11 cellular contexts compared by ENCODE assay signal in the genomic region with DNA sequence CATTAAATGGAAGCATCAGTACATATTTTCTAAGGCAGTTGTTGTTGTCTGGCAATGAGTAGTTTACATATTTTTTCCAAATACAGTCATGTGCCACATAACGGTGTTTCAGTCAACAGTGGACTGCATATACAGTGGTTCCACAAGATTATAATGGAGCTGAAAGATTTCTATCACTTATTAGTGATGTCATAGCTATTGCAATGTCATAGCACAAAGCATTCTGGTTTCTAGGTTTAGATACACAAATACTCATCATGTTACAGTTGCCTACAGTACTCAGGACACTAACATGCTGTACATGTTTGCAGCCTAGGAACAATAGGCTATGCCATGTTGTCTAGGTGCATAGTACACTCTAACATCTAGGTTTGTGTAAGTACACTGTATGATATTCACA.
"Had no signal": no experiment of that assay in that cellular context is flagged by ENCODE, and none has a peak within 500 bp of the region (broad histone marks: within the 10 kb centered on the region; RNA-seq: fewer than 3 reads in every experiment).

No MANE protein-coding gene starts in this region.

- H3K4me1 ChIP-seq: HAP-1 had no signal

- H3K9ac ChIP-seq: GM23248 had no signal

- H3K36me3 ChIP-seq: HAP-1 had no signal

- H3K4me3 ChIP-seq: GM23248, GM23338, HAP-1 had no signal

- FAIRE-seq: H1, H54 had no signal

- H3K4me2 ChIP-seq: GM23338 had no signal

- DNase-seq: GM23248, GOT3, H7, H9, HCEC 1CT, HFFc6 had no signal

- ATAC-seq: GM23338, HCT116 had no signal

- H2AFZ ChIP-seq: GM23248, GM23338 had no signal

- H3K9me3 ChIP-seq: HAP-1 had no signal

- H3K27ac ChIP-seq: GM23248 had no signal
